ENCODE assay signal across 1 cellular context in the genomic region with DNA sequence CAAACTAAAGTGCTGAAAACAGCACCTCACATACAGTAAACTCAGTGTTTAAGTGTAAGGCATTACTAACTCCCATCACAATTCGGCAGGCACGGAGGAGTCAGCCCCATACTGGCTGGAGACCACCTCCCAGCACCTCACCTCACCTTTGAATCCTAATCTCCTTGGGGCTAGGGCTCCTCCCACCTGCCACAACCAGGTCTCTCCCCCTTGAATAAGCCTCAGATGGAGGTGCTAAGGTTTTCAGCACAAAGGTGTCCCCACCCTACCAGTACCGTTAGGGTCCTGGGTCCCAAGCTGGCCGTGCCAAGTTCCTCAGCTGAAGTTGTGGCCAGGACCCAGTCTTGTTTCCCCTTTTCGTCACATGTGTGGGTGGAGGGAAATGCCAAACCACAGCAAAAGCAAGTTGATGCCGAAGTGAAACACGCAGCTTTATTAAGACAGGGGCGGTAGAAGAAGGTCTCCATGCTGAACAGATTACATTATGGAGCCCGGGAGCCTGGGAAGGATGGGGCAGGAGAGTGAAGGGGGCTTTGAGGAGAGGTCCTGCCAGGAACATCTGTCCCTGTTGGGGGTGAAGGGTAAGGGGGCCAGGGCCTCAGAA.
TF ChIP-seq lines count a peak whose summit lies in the region.

A gene with protein sequence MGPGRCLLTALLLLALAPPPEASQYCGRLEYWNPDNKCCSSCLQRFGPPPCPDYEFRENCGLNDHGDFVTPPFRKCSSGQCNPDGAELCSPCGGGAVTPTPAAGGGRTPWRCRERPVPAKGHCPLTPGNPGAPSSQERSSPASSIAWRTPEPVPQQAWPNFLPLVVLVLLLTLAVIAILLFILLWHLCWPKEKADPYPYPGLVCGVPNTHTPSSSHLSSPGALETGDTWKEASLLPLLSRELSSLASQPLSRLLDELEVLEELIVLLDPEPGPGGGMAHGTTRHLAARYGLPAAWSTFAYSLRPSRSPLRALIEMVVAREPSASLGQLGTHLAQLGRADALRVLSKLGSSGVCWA (minus strand): TSS at position 332 of the 604 bp plus-strand sequence. CDS start 1,272 bp downstream, outside the sequence.

TF ChIP-seq in H1, 55 proteins besides CTCF, POLR2A, EP300 and RAD21 (continued from another document):
- TF ChIP-seq, protein P1, sequence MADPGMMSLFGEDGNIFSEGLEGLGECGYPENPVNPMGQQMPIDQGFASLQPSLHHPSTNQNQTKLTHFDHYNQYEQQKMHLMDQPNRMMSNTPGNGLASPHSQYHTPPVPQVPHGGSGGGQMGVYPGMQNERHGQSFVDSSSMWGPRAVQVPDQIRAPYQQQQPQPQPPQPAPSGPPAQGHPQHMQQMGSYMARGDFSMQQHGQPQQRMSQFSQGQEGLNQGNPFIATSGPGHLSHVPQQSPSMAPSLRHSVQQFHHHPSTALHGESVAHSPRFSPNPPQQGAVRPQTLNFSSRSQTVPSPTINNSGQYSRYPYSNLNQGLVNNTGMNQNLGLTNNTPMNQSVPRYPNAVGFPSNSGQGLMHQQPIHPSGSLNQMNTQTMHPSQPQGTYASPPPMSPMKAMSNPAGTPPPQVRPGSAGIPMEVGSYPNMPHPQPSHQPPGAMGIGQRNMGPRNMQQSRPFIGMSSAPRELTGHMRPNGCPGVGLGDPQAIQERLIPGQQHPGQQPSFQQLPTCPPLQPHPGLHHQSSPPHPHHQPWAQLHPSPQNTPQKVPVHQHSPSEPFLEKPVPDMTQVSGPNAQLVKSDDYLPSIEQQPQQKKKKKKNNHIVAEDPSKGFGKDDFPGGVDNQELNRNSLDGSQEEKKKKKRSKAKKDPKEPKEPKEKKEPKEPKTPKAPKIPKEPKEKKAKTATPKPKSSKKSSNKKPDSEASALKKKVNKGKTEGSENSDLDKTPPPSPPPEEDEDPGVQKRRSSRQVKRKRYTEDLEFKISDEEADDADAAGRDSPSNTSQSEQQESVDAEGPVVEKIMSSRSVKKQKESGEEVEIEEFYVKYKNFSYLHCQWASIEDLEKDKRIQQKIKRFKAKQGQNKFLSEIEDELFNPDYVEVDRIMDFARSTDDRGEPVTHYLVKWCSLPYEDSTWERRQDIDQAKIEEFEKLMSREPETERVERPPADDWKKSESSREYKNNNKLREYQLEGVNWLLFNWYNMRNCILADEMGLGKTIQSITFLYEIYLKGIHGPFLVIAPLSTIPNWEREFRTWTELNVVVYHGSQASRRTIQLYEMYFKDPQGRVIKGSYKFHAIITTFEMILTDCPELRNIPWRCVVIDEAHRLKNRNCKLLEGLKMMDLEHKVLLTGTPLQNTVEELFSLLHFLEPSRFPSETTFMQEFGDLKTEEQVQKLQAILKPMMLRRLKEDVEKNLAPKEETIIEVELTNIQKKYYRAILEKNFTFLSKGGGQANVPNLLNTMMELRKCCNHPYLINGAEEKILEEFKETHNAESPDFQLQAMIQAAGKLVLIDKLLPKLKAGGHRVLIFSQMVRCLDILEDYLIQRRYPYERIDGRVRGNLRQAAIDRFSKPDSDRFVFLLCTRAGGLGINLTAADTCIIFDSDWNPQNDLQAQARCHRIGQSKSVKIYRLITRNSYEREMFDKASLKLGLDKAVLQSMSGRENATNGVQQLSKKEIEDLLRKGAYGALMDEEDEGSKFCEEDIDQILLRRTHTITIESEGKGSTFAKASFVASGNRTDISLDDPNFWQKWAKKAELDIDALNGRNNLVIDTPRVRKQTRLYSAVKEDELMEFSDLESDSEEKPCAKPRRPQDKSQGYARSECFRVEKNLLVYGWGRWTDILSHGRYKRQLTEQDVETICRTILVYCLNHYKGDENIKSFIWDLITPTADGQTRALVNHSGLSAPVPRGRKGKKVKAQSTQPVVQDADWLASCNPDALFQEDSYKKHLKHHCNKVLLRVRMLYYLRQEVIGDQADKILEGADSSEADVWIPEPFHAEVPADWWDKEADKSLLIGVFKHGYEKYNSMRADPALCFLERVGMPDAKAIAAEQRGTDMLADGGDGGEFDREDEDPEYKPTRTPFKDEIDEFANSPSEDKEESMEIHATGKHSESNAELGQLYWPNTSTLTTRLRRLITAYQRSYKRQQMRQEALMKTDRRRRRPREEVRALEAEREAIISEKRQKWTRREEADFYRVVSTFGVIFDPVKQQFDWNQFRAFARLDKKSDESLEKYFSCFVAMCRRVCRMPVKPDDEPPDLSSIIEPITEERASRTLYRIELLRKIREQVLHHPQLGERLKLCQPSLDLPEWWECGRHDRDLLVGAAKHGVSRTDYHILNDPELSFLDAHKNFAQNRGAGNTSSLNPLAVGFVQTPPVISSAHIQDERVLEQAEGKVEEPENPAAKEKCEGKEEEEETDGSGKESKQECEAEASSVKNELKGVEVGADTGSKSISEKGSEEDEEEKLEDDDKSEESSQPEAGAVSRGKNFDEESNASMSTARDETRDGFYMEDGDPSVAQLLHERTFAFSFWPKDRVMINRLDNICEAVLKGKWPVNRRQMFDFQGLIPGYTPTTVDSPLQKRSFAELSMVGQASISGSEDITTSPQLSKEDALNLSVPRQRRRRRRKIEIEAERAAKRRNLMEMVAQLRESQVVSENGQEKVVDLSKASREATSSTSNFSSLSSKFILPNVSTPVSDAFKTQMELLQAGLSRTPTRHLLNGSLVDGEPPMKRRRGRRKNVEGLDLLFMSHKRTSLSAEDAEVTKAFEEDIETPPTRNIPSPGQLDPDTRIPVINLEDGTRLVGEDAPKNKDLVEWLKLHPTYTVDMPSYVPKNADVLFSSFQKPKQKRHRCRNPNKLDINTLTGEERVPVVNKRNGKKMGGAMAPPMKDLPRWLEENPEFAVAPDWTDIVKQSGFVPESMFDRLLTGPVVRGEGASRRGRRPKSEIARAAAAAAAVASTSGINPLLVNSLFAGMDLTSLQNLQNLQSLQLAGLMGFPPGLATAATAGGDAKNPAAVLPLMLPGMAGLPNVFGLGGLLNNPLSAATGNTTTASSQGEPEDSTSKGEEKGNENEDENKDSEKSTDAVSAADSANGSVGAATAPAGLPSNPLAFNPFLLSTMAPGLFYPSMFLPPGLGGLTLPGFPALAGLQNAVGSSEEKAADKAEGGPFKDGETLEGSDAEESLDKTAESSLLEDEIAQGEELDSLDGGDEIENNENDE (IDR thresholded peaks at IDR 0.05; ENCODE audit: insufficient replicate concordance, low read length) = no peak
- TF ChIP-seq TBP (IDR thresholded peaks at IDR 0.05; ENCODE audit: low read depth, low read length) = no peak
- no peak for TF ChIP-seq CBX8 (IDR thresholded peaks at IDR 0.05; ENCODE audit: borderline replicate concordance, low read depth, low read length)
- TF ChIP-seq KDM5A (IDR thresholded peaks at IDR 0.05; ENCODE audit: low read length) = no peak
